2 cellular contexts compared by ENCODE assay signal in genomic region chr2:37526323-37526722, GRCh38.
TF ChIP-seq lines count a peak whose summit lies in the region.

No MANE protein-coding gene starts in this region.

TF ChIP-seq in HCT116, 20 proteins besides CTCF, POLR2A, EP300 and RAD21:
- TF ChIP-seq ZNF274 (IDR thresholded peaks at IDR 0.05; ENCODE audit: low read depth, low read length) (no peak), REST (IDR thresholded peaks at IDR 0.05; ENCODE audit: low read depth) (no peak), EZH2 (IDR thresholded peaks at IDR 0.05) (no peak), ELF1 (IDR thresholded peaks at IDR 0.05; ENCODE audit: borderline replicate concordance, low read depth) (no peak), CEBPB (IDR thresholded peaks at IDR 0.05; ENCODE audit: low read depth) (no peak), ZFX (IDR thresholded peaks at IDR 0.05) (no peak), ZBTB33 (IDR thresholded peaks at IDR 0.05; ENCODE audit: extremely low read depth, insufficient replicate concordance, low read length) (no peak), TCF7L2 (IDR thresholded peaks at IDR 0.05; ENCODE audit: borderline replicate concordance, extremely low read depth, insufficient read depth, insufficient read length) (no peak), EGR1 (IDR thresholded peaks at IDR 0.05; ENCODE audit: low read depth) (no peak)

TF ChIP-seq in H1, 55 proteins besides CTCF, POLR2A, EP300 and RAD21 (continued from another document):
- TF ChIP-seq USF2 (IDR thresholded peaks at IDR 0.05; ENCODE audit: low read length) (peak; percentile 58; the same call in 1 of the 2 replicates), POLR2AphosphoS5 (IDR thresholded peaks at IDR 0.05; ENCODE audit: low read depth, low read length) (no peak), TEAD4 (IDR thresholded peaks at IDR 0.05; ENCODE audit: low read depth, low read length) (no peak), HDAC2 (IDR thresholded peaks at IDR 0.05; ENCODE audit: borderline replicate concordance in 1 of 2, low read depth in 2 of 2, low read length in 2 of 2) (no peak), SRF (IDR thresholded peaks at IDR 0.05; ENCODE audit: low read depth, low read length) (no peak), ASH2L (IDR thresholded peaks at IDR 0.05; ENCODE audit: low read length) (no peak)
TF ChIP-seq in H1: peak in this region for 1.
